16 cellular contexts compared by ENCODE assay signal in genomic region chr1:61852693-61853060, GRCh38.
DNase-seq lines count a peak whose midpoint lies in the region; ATAC-seq, FAIRE-seq and TF ChIP-seq lines count a peak whose summit lies in the region.
"Had no signal": no experiment of that assay in that cellular context is flagged by ENCODE, and none has a peak within 500 bp of the region (broad histone marks: within the 10 kb centered on the region; RNA-seq: fewer than 3 reads in every experiment).

No MANE protein-coding gene starts in this region.

- no peak overlapping the region for H3K9ac ChIP-seq in endothelial cell of umbilical vein (replicated peaks; ENCODE audit: extremely low read depth, insufficient read depth, low read length)
- peak overlapping the region; percentile 6 for H3K9ac ChIP-seq in neural cell (ENCODE audit: low read length)
- H3K9ac ChIP-seq: BLaER1 treated with 17β-estradiol and CSF1 and Interleukin-3, amounts not matched to agents 10 nM and 100 nM; GM23248 had no signal

- peak; percentile 10 for DNase-seq in NCI-H1436 (lab: John Stamatoyannopoulos, UW)
- no peak for DNase-seq in NCI-H1436 treated with DMSO at 0.1 percent for 48 hours (lab: John Stamatoyannopoulos, UW)
- DNase-seq in endothelial cell of umbilical vein (ENCODE audit: low read depth, low spot score): peak; percentile 64
- DNase-seq in superior temporal gyrus (ENCODE audit: extremely low spot score): peak; percentile 46
- no peak for DNase-seq in DMS53 (lab: John Stamatoyannopoulos, UW)
- no peak for DNase-seq in RCC 7860 (ENCODE audit: low spot score)
- DNase-seq: BE2C; CD4-positive, alpha-beta T cell; H9 had no signal

- H3K79me2 ChIP-seq in endothelial cell of umbilical vein (ENCODE audit: control insufficient read depth, insufficient read depth, low read length) (no peaks in the 10 kb centered on the region), neural cell (replicated peaks; ENCODE audit: insufficient read depth, low read length) (no peaks in the 10 kb centered on the region)

- no peaks in the 10 kb centered on the region for H3K9me1 ChIP-seq in endothelial cell of umbilical vein (replicated peaks; ENCODE audit: control insufficient read depth, extremely low read depth, insufficient read depth, low read length)

- H4K20me1 ChIP-seq in endothelial cell of umbilical vein (replicated peaks; ENCODE audit: control insufficient read depth, extremely low read depth, insufficient read depth, low read length): no peaks in the 10 kb centered on the region
- H4K20me1 ChIP-seq in neural cell (ENCODE audit: insufficient read depth): no peaks in the 10 kb centered on the region
- H4K20me1 ChIP-seq: BLaER1 treated with 17β-estradiol and CSF1 and Interleukin-3, amounts not matched to agents 10 nM and 100 nM had no signal

- dilution Hi-C loops in endothelial cell of umbilical vein (cut with MboI; ENCODE audit: extremely low pct_ligation_motif_present, low sequenced_read_pairs): no loop called here

- H3F3A ChIP-seq in neural cell (ENCODE audit: insufficient read depth, low read length, poor library complexity, severe bottlenecking): no peaks in the 10 kb centered on the region

- H3K36me3 ChIP-seq in endothelial cell of umbilical vein (ENCODE audit: control insufficient read depth in 2 of 2, extremely low read depth in 1 of 2, insufficient read depth in 2 of 2, low read length in 2 of 2) (no peaks in the 10 kb centered on the region), neural cell (ENCODE audit: insufficient read depth, low read length) (no peaks in the 10 kb centered on the region)
- H3K36me3 ChIP-seq: BE2C; BLaER1 treated with 17β-estradiol and CSF1 and Interleukin-3, amounts not matched to agents 10 nM and 100 nM had no signal

- H3K9me3 ChIP-seq in endothelial cell of umbilical vein (replicated peaks; ENCODE audit: control insufficient read depth, insufficient read depth, low read length) (no peaks in the 10 kb centered on the region), neural cell (ENCODE audit: low read length) (no peaks in the 10 kb centered on the region)
- H3K9me3 ChIP-seq: BE2C; BLaER1 treated with 17β-estradiol and CSF1 and Interleukin-3, amounts not matched to agents 10 nM and 100 nM had no signal

- no peak for TF ChIP-seq RAD21 in neural cell (conservative IDR thresholded peaks at IDR 0.05)

- no peak overlapping the region for H2AFZ ChIP-seq in endothelial cell of umbilical vein (ENCODE audit: low read depth, low read length)
- H2AFZ ChIP-seq in neural cell (ENCODE audit: low read depth, low read length): no peak overlapping the region
- H2AFZ ChIP-seq: GM23248 had no signal

- H3K4me3 ChIP-seq in endothelial cell of umbilical vein (replicated peaks in 1 of 3; ENCODE audit: insufficient read depth in 1 of 3, low read depth in 1 of 3, low read length in 3 of 3): no peak overlapping the region
- H3K4me3 ChIP-seq in neural cell (ENCODE audit: low read length): no peak overlapping the region
- H3K4me3 ChIP-seq: BLaER1 treated with 17β-estradiol and CSF1 and Interleukin-3, amounts not matched to agents 10 nM and 100 nM; GM23248 had no signal

- no peak for ATAC-seq in HG02623 (IDR thresholded peaks at IDR 0.05; ENCODE audit: unreplicated experiment)

- no peaks in the 10 kb centered on the region for H3K9me2 ChIP-seq in neural cell (ENCODE audit: insufficient read depth, low read length)

- no peaks in the 10 kb centered on the region for H3K27me3 ChIP-seq in endothelial cell of umbilical vein (ENCODE audit: control insufficient read depth in 2 of 2, insufficient read depth in 2 of 2, low read length in 2 of 2)
- H3K27me3 ChIP-seq in neural cell (ENCODE audit: insufficient read depth, low read depth, low read length): no peaks in the 10 kb centered on the region
- H3K27me3 ChIP-seq: BE2C; BLaER1 treated with 17β-estradiol and CSF1 and Interleukin-3, amounts not matched to agents 10 nM and 100 nM had no signal

- CTCF ChIA-PET in endothelial cell of umbilical vein (lab: Charles Lee): interaction anchor here (0.6 to 5.9 kb wide), 54 partner anchors 8 to 1903 kb away, joined by 3 to 65 read pairs (median 5); partner anchors contain the start of gene NFIA

- TF ChIP-seq EP300 in neural cell (conservative IDR thresholded peaks at IDR 0.05; ENCODE audit: poor library complexity, severe bottlenecking): no peak

- peaks cover 14% of the 10 kb centered on the region for H3K4me1 ChIP-seq in endothelial cell of umbilical vein (ENCODE audit: control insufficient read depth, extremely low read depth, insufficient read depth, low read length)
- H3K4me1 ChIP-seq: BE2C had no signal

- no peak for TF ChIP-seq POLR2A in endothelial cell of umbilical vein (IDR thresholded peaks at IDR 0.05; ENCODE audit: low read depth, low read length)

- H3K4me2 ChIP-seq in endothelial cell of umbilical vein (ENCODE audit: insufficient read depth, low read length) (no peak overlapping the region), neural cell (ENCODE audit: low read length) (no peak overlapping the region)
- H3K4me2 ChIP-seq: BLaER1 treated with 17β-estradiol and CSF1 and Interleukin-3, amounts not matched to agents 10 nM and 100 nM had no signal

- no peak for TF ChIP-seq CTCF in endothelial cell of umbilical vein (IDR thresholded peaks at IDR 0.05; ENCODE audit: extremely low read depth in 1 of 2, insufficient read depth in 1 of 2, low read depth in 1 of 2, low read length in 2 of 2)
- no peak for TF ChIP-seq CTCF in neural cell (IDR thresholded peaks at IDR 0.05; ENCODE audit: poor library complexity, severe bottlenecking)

- H3K27ac ChIP-seq in endothelial cell of umbilical vein (ENCODE audit: insufficient read depth, low read depth, low read length) (peak overlapping the region; percentile 45), neural cell (ENCODE audit: low read length) (peak overlapping the region; percentile 18)
- H3K27ac ChIP-seq: 22Rv1; BLaER1 treated with 17β-estradiol and CSF1 and Interleukin-3, amounts not matched to agents 10 nM and 100 nM; GM23248 had no signal

- intact Hi-C loops in endothelial cell of umbilical vein (cut with micrococcal nuclease): loop anchor here (1.0 to 2.0 kb wide), 15 partner anchors 127 to 1881 kb away; partner anchors contain the start of gene TM2D1

- no TSS peak for BruUV-seq in endothelial cell of umbilical vein (replicated peaks; lab: Mats Ljungman, UMichigan)

- POLR2A ChIA-PET in endothelial cell of umbilical vein (lab: Charles Lee): no interaction called here

- no peak for FAIRE-seq in endothelial cell of umbilical vein (lab: Jason Lieb, UNC)
- FAIRE-seq in RCC 7860 (lab: Jason Lieb, UNC): no peak
- FAIRE-seq: GM12891, H1 had no signal

TF ChIP-seq in endothelial cell of umbilical vein, 7 proteins besides CTCF, POLR2A, EP300 and RAD21:
- TF ChIP-seq EZH2 (IDR thresholded peaks at IDR 0.05; ENCODE audit: borderline replicate concordance, low read depth, low read length, severe bottlenecking) (no peak), MAX (IDR thresholded peaks at IDR 0.05; ENCODE audit: insufficient read depth, insufficient read length) (no peak), JUN (IDR thresholded peaks at IDR 0.05; ENCODE audit: borderline replicate concordance, insufficient read depth, insufficient read length, low read depth) (peak; percentile 26)

TF ChIP-seq in neural cell, 6 proteins besides CTCF, POLR2A, EP300 and RAD21:
- TF ChIP-seq SMC3 (conservative IDR thresholded peaks at IDR 0.05; ENCODE audit: poor library complexity) (no peak), MXI1 (conservative IDR thresholded peaks at IDR 0.05; ENCODE audit: poor library complexity, severe bottlenecking) (no peak), REST (IDR thresholded peaks at IDR 0.05; ENCODE audit: borderline replicate concordance) (no peak), TAF1 (IDR thresholded peaks at IDR 0.05; ENCODE audit: low read depth) (no peak), POLR2AphosphoS5 (IDR thresholded peaks at IDR 0.05) (no peak), EZH2 (IDR thresholded peaks at IDR 0.05; ENCODE audit: borderline replicate concordance, insufficient read depth, low read length, poor library complexity, severe bottlenecking) (no peak)

Comparison
In these comparisons a context has a peak if more than half of its experiments do, and no peak if none do; other contexts are left out.
1. DNase-seq: peak in NCI-H1436 (single experiment), endothelial cell of umbilical vein (single experiment) and superior temporal gyrus (single experiment); none in NCI-H1436 treated with DMSO at 0.1 percent for 48 hours (single experiment), DMS53 (single experiment) and RCC 7860 (single experiment).